14 cellular contexts compared by ENCODE assay signal in the genomic region with DNA sequence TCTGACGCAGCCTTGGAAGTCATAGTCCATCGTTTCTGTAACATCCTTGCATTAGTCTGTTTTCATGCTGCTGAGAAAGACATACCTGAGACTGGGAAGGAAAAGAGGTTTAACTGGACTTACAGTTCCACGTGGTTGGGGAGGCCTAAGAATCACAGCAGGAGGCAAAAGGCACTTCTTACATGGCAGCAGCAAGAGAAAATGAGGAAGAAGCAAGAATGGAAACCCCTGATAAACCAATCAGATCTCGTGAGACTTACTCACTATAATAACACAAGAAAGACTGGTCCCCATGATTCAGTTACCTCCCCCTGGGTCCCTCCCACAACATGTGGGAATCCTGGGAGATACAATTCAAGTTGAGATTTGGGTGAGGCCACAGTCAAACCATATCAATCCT. TPM values are rescaled to one million over a fixed set of nuclear protein-coding genes. Genes with fewer than 3 reads are reported as not detected.
"Had no signal": no experiment of that assay in that cellular context is flagged by ENCODE, and none has a peak within 500 bp of the region (broad histone marks: within the 10 kb centered on the region; RNA-seq: fewer than 3 reads in every experiment).

No MANE protein-coding gene starts in this region.

RNA-seq across cellular contexts. Expression of a gene that starts 40.2 kb away (rescaled TPM):
- total RNA-seq: activated CD4-positive, alpha-beta T cell treated with anti-CD3 and anti-CD28 coated beads, Interleukin-2, amount 10 ng/mL, durations not matched to agents 24 days and 14 days; activated CD8-positive, alpha-beta memory T cell treated with anti-CD3 and anti-CD28 coated beads for 36 hours; activated CD8-positive, alpha-beta T cell treated with anti-CD3 and anti-CD28 coated beads for 36 hours; activated naive CD8-positive, alpha-beta T cell treated with anti-CD3 and anti-CD28 coated beads for 36 hours; activated T-cell treated with anti-CD3 and anti-CD28 coated beads, Interleukin-2, amount 50 U/mL, for 72 hours; activated T-helper 17 cell treated with anti-CD3 and anti-CD28 coated beads, Interleukin-2, amount 50 U/mL, for 72 hours; aorta; cardiac muscle cell; chondrocyte; NCI-H460; OCI-LY7; SJCRH30; T-helper 1 cell treated with Interleukin-12 subunit alpha and Interleukin-12 subunit beta and Interleukin-4 antibody, amounts not matched to agents 30 ng/mL and 1 ng/mL, for 36 hours; T-helper 2 cell treated with Interferon-gamma antibody and Interleukin-4, amounts not matched to agents 100 ng/mL and 5 ng/mL, for 36 hours had no signal

RNA-seq across cellular contexts. Expression of a gene that starts 43.4 kb away (rescaled TPM):
- total RNA-seq: activated CD4-positive, alpha-beta T cell treated with anti-CD3 and anti-CD28 coated beads, Interleukin-2, amount 10 ng/mL, durations not matched to agents 24 days and 14 days; activated CD8-positive, alpha-beta memory T cell treated with anti-CD3 and anti-CD28 coated beads for 36 hours; activated CD8-positive, alpha-beta T cell treated with anti-CD3 and anti-CD28 coated beads for 36 hours; activated naive CD8-positive, alpha-beta T cell treated with anti-CD3 and anti-CD28 coated beads for 36 hours; activated T-cell treated with anti-CD3 and anti-CD28 coated beads, Interleukin-2, amount 50 U/mL, for 72 hours; activated T-helper 17 cell treated with anti-CD3 and anti-CD28 coated beads, Interleukin-2, amount 50 U/mL, for 72 hours; cardiac muscle cell; chondrocyte; NCI-H460; OCI-LY7; SJCRH30; T-helper 1 cell treated with Interleukin-12 subunit alpha and Interleukin-12 subunit beta and Interleukin-4 antibody, amounts not matched to agents 30 ng/mL and 1 ng/mL, for 36 hours; T-helper 2 cell treated with Interferon-gamma antibody and Interleukin-4, amounts not matched to agents 100 ng/mL and 5 ng/mL, for 36 hours had no signal

RNA-seq across cellular contexts. Expression of a gene that starts 48.4 kb away (rescaled TPM):
- total RNA-seq: activated CD4-positive, alpha-beta T cell treated with anti-CD3 and anti-CD28 coated beads, Interleukin-2, amount 10 ng/mL, durations not matched to agents 24 days and 14 days; activated CD8-positive, alpha-beta memory T cell treated with anti-CD3 and anti-CD28 coated beads for 36 hours; activated CD8-positive, alpha-beta T cell treated with anti-CD3 and anti-CD28 coated beads for 36 hours; activated naive CD8-positive, alpha-beta T cell treated with anti-CD3 and anti-CD28 coated beads for 36 hours; activated T-cell treated with anti-CD3 and anti-CD28 coated beads, Interleukin-2, amount 50 U/mL, for 72 hours; activated T-helper 17 cell treated with anti-CD3 and anti-CD28 coated beads, Interleukin-2, amount 50 U/mL, for 72 hours; aorta; cardiac muscle cell; chondrocyte; NCI-H460; OCI-LY7; SJCRH30; T-helper 1 cell treated with Interleukin-12 subunit alpha and Interleukin-12 subunit beta and Interleukin-4 antibody, amounts not matched to agents 30 ng/mL and 1 ng/mL, for 36 hours; T-helper 2 cell treated with Interferon-gamma antibody and Interleukin-4, amounts not matched to agents 100 ng/mL and 5 ng/mL, for 36 hours had no signal
